ENCODE assay signal across 29 cellular contexts in the genomic region with DNA sequence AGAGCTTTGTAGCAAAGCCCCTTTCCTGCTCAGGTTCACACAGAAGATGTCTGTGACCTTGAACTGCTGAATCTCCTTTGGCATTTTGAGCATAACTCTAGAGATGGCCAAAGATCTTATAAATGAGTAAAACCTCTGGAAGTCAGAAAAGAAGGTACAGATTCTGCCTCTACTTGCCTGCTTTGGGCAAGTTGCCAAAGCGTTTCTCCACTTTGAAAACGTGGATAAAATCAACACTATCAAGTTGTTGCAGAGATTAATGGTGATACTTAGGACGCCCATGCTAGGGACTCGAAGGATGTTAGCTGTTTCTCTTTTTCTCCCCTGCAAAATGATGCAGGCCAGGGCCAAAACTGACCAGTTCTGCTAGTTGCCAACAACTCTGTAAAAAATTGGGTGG.
"Had no signal": no experiment of that assay in that cellular context is flagged by ENCODE, and none has a peak within 500 bp of the region (broad histone marks: within the 10 kb centered on the region; RNA-seq: fewer than 3 reads in every experiment).

No MANE protein-coding gene starts in this region.

- H3K9me3 Mint-ChIP-seq: activated B cell treated with CpG ODN at 0.5 μM for 24 hours; activated CD8-positive, alpha-beta T cell treated with anti-CD3 and anti-CD28 coated beads for 36 hours; activated naive CD8-positive, alpha-beta T cell treated with anti-CD3 and anti-CD28 coated beads, Interleukin-2, amount 50 U/mL, for 24 hours; activated T-cell treated with anti-CD3 and anti-CD28 coated beads, Interleukin-2, amount 50 U/mL, for 4 hours; activated T-helper 2 cell treated with anti-CD3 and anti-CD28 coated beads, Interferon-gamma antibody, Interleukin-2, Interleukin-4, amounts not matched to agents 10 μg/mL and 5 μg/mL and 100 μg/mL, durations not matched to agents 14 hours and 24 hours and 36 hours; natural killer cell treated with Interleukin-12 subunit alpha and Interleukin-12 subunit beta and Interleukin-15 and Interleukin-18, amount 100 ng/mL, for 72 hours; stimulated activated effector memory CD8-positive, alpha-beta T cell treated with anti-CD3 and anti-CD28 coated beads, Interleukin-12 subunit alpha, Interleukin-12 subunit beta, amount 100 ng/mL, for 72 hours; stimulated activated naive CD8-positive, alpha-beta T cell treated with anti-CD3 and anti-CD28 coated beads, Interleukin-15, Interleukin-2, amounts not matched to agents 100 ng/mL and 50 ng/mL, for 24 hours had no signal

- H3K27ac ChIP-seq: left lung, lower lobe of right lung, neutrophil, prostate gland, sigmoid colon, thoracic aorta, upper lobe of left lung, vagina had no signal

- H3K27me3 ChIP-seq: left lung, sigmoid colon, upper lobe of left lung, vagina had no signal

- H3K4me1 ChIP-seq: left lung, lower lobe of right lung, prostate gland, sigmoid colon, vagina had no signal

- H3K4me3 ChIP-seq: left lung, lower lobe of right lung, mucosa of descending colon, prostate gland, sigmoid colon, thoracic aorta, upper lobe of left lung, vagina had no signal

- H3K36me3 Mint-ChIP-seq: natural killer cell treated with Interleukin-12 subunit alpha and Interleukin-12 subunit beta and Interleukin-15 and Interleukin-18, amount 100 ng/mL, for 72 hours; stimulated activated effector memory CD8-positive, alpha-beta T cell treated with anti-CD3 and anti-CD28 coated beads, Interleukin-12 subunit alpha, Interleukin-12 subunit beta, amount 100 ng/mL, for 72 hours had no signal

- H3K4me1 Mint-ChIP-seq: stimulated activated effector memory CD8-positive, alpha-beta T cell treated with anti-CD3 and anti-CD28 coated beads, Interleukin-12 subunit alpha, Interleukin-12 subunit beta, amount 100 ng/mL, for 72 hours had no signal

- H3K4me3 Mint-ChIP-seq: activated B cell treated with CpG ODN at 0.5 μM for 24 hours; activated CD8-positive, alpha-beta T cell treated with anti-CD3 and anti-CD28 coated beads for 36 hours; activated naive CD4-positive, alpha-beta T cell treated with anti-CD3 and anti-CD28 coated beads, Interleukin-2, amount 50 U/mL, for 24 hours; activated naive CD8-positive, alpha-beta T cell treated with anti-CD3 and anti-CD28 coated beads, Interleukin-2, amount 50 U/mL, for 24 hours; activated T-cell treated with anti-CD3 and anti-CD28 coated beads, Interleukin-2, amount 50 U/mL, for 4 hours; natural killer cell treated with Interleukin-12 subunit alpha and Interleukin-12 subunit beta and Interleukin-15 and Interleukin-18, amount 100 ng/mL, for 72 hours; stimulated activated effector memory CD8-positive, alpha-beta T cell treated with anti-CD3 and anti-CD28 coated beads, Interleukin-12 subunit alpha, Interleukin-12 subunit beta, amount 100 ng/mL, for 72 hours; stimulated activated naive CD8-positive, alpha-beta T cell treated with anti-CD3 and anti-CD28 coated beads, Interleukin-15, Interleukin-2, amounts not matched to agents 100 ng/mL and 50 ng/mL, for 24 hours had no signal

- H3K27ac Mint-ChIP-seq: activated B cell treated with CpG ODN at 0.5 μM for 24 hours; activated CD8-positive, alpha-beta T cell treated with anti-CD3 and anti-CD28 coated beads for 36 hours; activated naive CD4-positive, alpha-beta T cell treated with anti-CD3 and anti-CD28 coated beads, Interleukin-2, amount 50 U/mL, for 24 hours; activated naive CD8-positive, alpha-beta T cell treated with anti-CD3 and anti-CD28 coated beads, Interleukin-2, amount 50 U/mL, for 24 hours; activated T-helper 2 cell treated with anti-CD3 and anti-CD28 coated beads, Interferon-gamma antibody, Interleukin-2, Interleukin-4, amounts not matched to agents 10 μg/mL and 5 μg/mL and 100 μg/mL, durations not matched to agents 14 hours and 24 hours and 36 hours; natural killer cell treated with Interleukin-12 subunit alpha and Interleukin-12 subunit beta and Interleukin-15 and Interleukin-18, amount 100 ng/mL, for 72 hours; stimulated activated effector memory CD8-positive, alpha-beta T cell treated with anti-CD3 and anti-CD28 coated beads, Interleukin-12 subunit alpha, Interleukin-12 subunit beta, amount 100 ng/mL, for 72 hours; stimulated activated naive CD8-positive, alpha-beta T cell treated with anti-CD3 and anti-CD28 coated beads, Interleukin-15, Interleukin-2, amounts not matched to agents 100 ng/mL and 50 ng/mL, for 24 hours had no signal

- H3K27me3 Mint-ChIP-seq: activated CD8-positive, alpha-beta T cell treated with anti-CD3 and anti-CD28 coated beads for 36 hours; activated naive CD4-positive, alpha-beta T cell treated with anti-CD3 and anti-CD28 coated beads, Interleukin-2, amount 50 U/mL, for 24 hours; stimulated activated naive CD8-positive, alpha-beta T cell treated with anti-CD3 and anti-CD28 coated beads, Interleukin-15, Interleukin-2, amounts not matched to agents 100 ng/mL and 50 ng/mL, for 24 hours had no signal

- H3K36me3 ChIP-seq: left lung, lower lobe of right lung, neutrophil, prostate gland, sigmoid colon, thoracic aorta, upper lobe of left lung, vagina had no signal

- H3K9me3 ChIP-seq: left lung, lower lobe of right lung, mucosa of descending colon, neutrophil, prostate gland, sigmoid colon, thoracic aorta, upper lobe of left lung, vagina had no signal

- DNase-seq: activated B cell treated with CpG ODN at 0.5 μM for 24 hours; activated CD4-positive, alpha-beta T cell treated with anti-CD3 and anti-CD28 coated beads, Interleukin-2, amount 50 U/mL, for 1 hour; activated CD8-positive, alpha-beta T cell treated with anti-CD3 and anti-CD28 coated beads for 36 hours; activated naive CD8-positive, alpha-beta T cell treated with anti-CD3 and anti-CD28 coated beads, Interleukin-2, amount 50 U/mL, for 24 hours; activated T-cell treated with anti-CD3 and anti-CD28 coated beads, Interleukin-2, amount 50 U/mL, for 4 hours; amygdala; central memory CD4-positive, alpha-beta T cell; foreskin fibroblast; head of caudate nucleus; kidney glomerular epithelial cell; left lung; lower lobe of right lung; mesendoderm; mucosa of descending colon; retina; sigmoid colon; small intestine; stimulated activated CD4-positive, alpha-beta T cell treated with anti-CD3 and anti-CD28 coated beads, Interleukin-4, amount 100 ng/mL, for 24 hours; T-helper 2 cell; upper lobe of left lung had no signal
